ENCODE assay signal across 17 cellular contexts in the genomic region with DNA sequence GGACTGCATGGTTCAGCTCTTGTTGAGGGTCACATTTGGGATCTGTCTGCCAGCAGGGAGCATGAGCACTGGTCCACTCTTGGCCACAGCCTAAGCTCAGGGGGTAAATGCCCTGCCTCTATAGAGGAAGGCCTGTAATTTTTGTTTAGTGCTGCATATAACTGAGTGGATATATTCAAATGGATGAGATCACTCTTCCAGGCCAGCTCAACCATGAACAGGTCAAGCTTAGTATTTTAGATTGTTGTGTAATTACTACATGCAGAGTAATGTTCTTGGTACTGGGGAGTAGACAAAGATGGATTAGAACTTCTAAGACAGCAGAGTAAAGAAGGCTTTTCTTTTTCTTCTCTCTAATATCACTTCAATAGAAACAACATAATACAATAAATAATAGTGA.
DNase-seq lines count a peak whose midpoint lies in the region; ATAC-seq, FAIRE-seq and TF ChIP-seq lines count a peak whose summit lies in the region.
"Had no signal": no experiment of that assay in that cellular context is flagged by ENCODE, and none has a peak within 500 bp of the region (broad histone marks: within the 10 kb centered on the region; RNA-seq: fewer than 3 reads in every experiment).

No MANE protein-coding gene starts in this region.

- peaks cover 0 to 3% of the 10 kb centered on the region in 2 donors for H3K9me3 Mint-ChIP-seq in stimulated activated naive B cell treated with anti-CD40 and anti-IgM and Interleukin-4, amounts not matched to agents 10 μg/mL and 1 μg/mL and 100 μg/mL, for 72 hours
- H3K9me3 Mint-ChIP-seq: CD8-positive, alpha-beta T cell; GM23338 had no signal

- H3K27ac Mint-ChIP-seq in stimulated activated naive B cell treated with anti-CD40 and anti-IgM and Interleukin-4, amounts not matched to agents 10 μg/mL and 1 μg/mL and 100 μg/mL, for 72 hours: no peak overlapping the region
- H3K27ac Mint-ChIP-seq: CD8-positive, alpha-beta T cell; GM23338 had no signal

- peak overlapping the region; percentile 53 for H3K4me2 ChIP-seq in Karpas-422 (ENCODE audit: low read depth, low read length, poor library complexity, severe bottlenecking)
- H3K4me2 ChIP-seq: A549, GM23338 had no signal

- H3K9me2 ChIP-seq in Karpas-422 (replicated peaks; ENCODE audit: insufficient read depth, low read length): no peaks in the 10 kb centered on the region

- H3K27ac ChIP-seq in Karpas-422 (ENCODE audit: low read length): peak overlapping the region; percentile 23; the same call in 1 of the 2 replicates
- no peak overlapping the region for H3K27ac ChIP-seq in colonic mucosa
- H3K27ac ChIP-seq: A549, C4-2B had no signal

- H3K4me1 ChIP-seq in Karpas-422 (ENCODE audit: low read length) (peaks cover 49% of the 10 kb centered on the region), colonic mucosa (no peaks in the 10 kb centered on the region)
- H3K4me1 ChIP-seq: A549, BE2C had no signal

- no peaks in the 10 kb centered on the region for H3K9me3 ChIP-seq in Karpas-422 (ENCODE audit: low read length)
- no peaks in the 10 kb centered on the region for H3K9me3 ChIP-seq in colonic mucosa
- H3K9me3 ChIP-seq: A549, BE2C had no signal

- H3K9ac ChIP-seq in Karpas-422 (ENCODE audit: low read length): no peak overlapping the region
- no peak overlapping the region for H3K9ac ChIP-seq in colonic mucosa (ENCODE audit: low read depth in 2 of 2, low read length in 2 of 2)

- intact Hi-C loops in colonic mucosa (cut with DNase I): no loop called here

- no peaks in the 10 kb centered on the region for H3K27me3 Mint-ChIP-seq in stimulated activated naive B cell treated with anti-CD40 and anti-IgM and Interleukin-4, amounts not matched to agents 10 μg/mL and 1 μg/mL and 100 μg/mL, for 72 hours

- no peak for ATAC-seq in stimulated activated naive B cell treated with anti-CD40 and anti-IgM and Interleukin-4, amounts not matched to agents 10 μg/mL and 1 μg/mL and 100 μg/mL, for 72 hours (replicated peaks)
- ATAC-seq: A549; CD8-positive, alpha-beta T cell; GM12878; GM23338 had no signal

- H2AFZ ChIP-seq in Karpas-422 (ENCODE audit: low read length): 0 out of 2 replicates have a peak overlapping the region, but pooled peaks have one; percentile 25
- H2AFZ ChIP-seq: GM23338 had no signal

- no peaks in the 10 kb centered on the region for H3K79me2 ChIP-seq in Karpas-422 (ENCODE audit: low read length)

- TF ChIP-seq CTCF in bronchial epithelial cell (IDR thresholded peaks at IDR 0.05; ENCODE audit: insufficient read depth, low read length, severe bottlenecking): no peak
- TF ChIP-seq CTCF in colonic mucosa (IDR thresholded peaks at IDR 0.05): no peak

- no peaks in the 10 kb centered on the region for H3K36me3 Mint-ChIP-seq in stimulated activated naive B cell treated with anti-CD40 and anti-IgM and Interleukin-4, amounts not matched to agents 10 μg/mL and 1 μg/mL and 100 μg/mL, for 72 hours
- H3K36me3 Mint-ChIP-seq: CD8-positive, alpha-beta T cell had no signal

- no peak overlapping the region for H3K4me3 ChIP-seq in Karpas-422 (ENCODE audit: low read length)
- H3K4me3 ChIP-seq in bronchial epithelial cell (ENCODE audit: low read depth, low read length): no peak overlapping the region
- no peak overlapping the region for H3K4me3 ChIP-seq in colonic mucosa
- H3K4me3 ChIP-seq: A549, GM12878, GM23338 had no signal

- no peaks in the 10 kb centered on the region for H3K27me3 ChIP-seq in Karpas-422 (ENCODE audit: low read length)
- no peaks in the 10 kb centered on the region for H3K27me3 ChIP-seq in bronchial epithelial cell (ENCODE audit: control insufficient read depth, insufficient read depth, low read length)
- no peaks in the 10 kb centered on the region for H3K27me3 ChIP-seq in colonic mucosa
- H3K27me3 ChIP-seq: BE2C had no signal

- peak; percentile 63 for DNase-seq in Karpas-422
- DNase-seq in bronchial epithelial cell (ENCODE audit: low read depth): peak; percentile 3
- peak; percentile 40 for DNase-seq in kidney glomerular epithelial cell (lab: John Stamatoyannopoulos, UW)
- no peak for DNase-seq in NCI-H2029 treated with DMSO at 0.1 percent for 48 hours (lab: John Stamatoyannopoulos, UW)
- DNase-seq in colonic mucosa: no peak
- no peak for DNase-seq in occipital lobe (lab: John Stamatoyannopoulos, UW)
- DNase-seq in stimulated activated naive B cell treated with anti-CD40 and anti-IgM and Interleukin-4, amounts not matched to agents 10 μg/mL and 1 μg/mL and 100 μg/mL, for 72 hours: no peak
- DNase-seq: BE2C; CD8-positive, alpha-beta T cell; COR-L47; DMS79; H7 had no signal

- H3K4me1 Mint-ChIP-seq in stimulated activated naive B cell treated with anti-CD40 and anti-IgM and Interleukin-4, amounts not matched to agents 10 μg/mL and 1 μg/mL and 100 μg/mL, for 72 hours: no peaks in the 10 kb centered on the region
- H3K4me1 Mint-ChIP-seq: GM23338 had no signal

- H3K36me3 ChIP-seq in Karpas-422 (ENCODE audit: insufficient read depth, low read length) (no peaks in the 10 kb centered on the region), bronchial epithelial cell (ENCODE audit: control insufficient read depth, insufficient read depth, low read length) (no peaks in the 10 kb centered on the region), colonic mucosa (no peaks in the 10 kb centered on the region)
- H3K36me3 ChIP-seq: BE2C had no signal

- H3K4me3 Mint-ChIP-seq in stimulated activated naive B cell treated with anti-CD40 and anti-IgM and Interleukin-4, amounts not matched to agents 10 μg/mL and 1 μg/mL and 100 μg/mL, for 72 hours: no peak overlapping the region
- H3K4me3 Mint-ChIP-seq: CD8-positive, alpha-beta T cell; GM23338 had no signal

- FAIRE-seq in bronchial epithelial cell (lab: Jason Lieb, UNC): no peak
- FAIRE-seq: A549, GM12878, GM18507 had no signal

- no peaks in the 10 kb centered on the region for H4K20me1 ChIP-seq in Karpas-422 (ENCODE audit: insufficient read depth, low read depth, low read length)

Comparison
In these comparisons a context has a peak if more than half of its experiments do, and no peak if none do; other contexts are left out.
1. DNase-seq: peak in Karpas-422 (single experiment), bronchial epithelial cell (single experiment) and kidney glomerular epithelial cell (single experiment); none in NCI-H2029 treated with DMSO at 0.1 percent for 48 hours (single experiment), colonic mucosa (single experiment), occipital lobe (single experiment) and stimulated activated naive B cell treated with anti-CD40 and anti-IgM and Interleukin-4, amounts not matched to agents 10 μg/mL and 1 μg/mL and 100 μg/mL, for 72 hours (single experiment).